ENCODE assay signal across 1 cellular context in genomic region chrX:47232197-47232802, GRCh38.
TF ChIP-seq lines count a peak whose summit lies in the region.

No MANE protein-coding gene starts in this region.

TF ChIP-seq in K562, 482 proteins besides CTCF, POLR2A, EP300 and RAD21 (continues in another document):
- no peak for TF ChIP-seq CHD7 (IDR thresholded peaks at IDR 0.05; ENCODE audit: low read depth, low read length)
- TF ChIP-seq MTA3 (IDR thresholded peaks at IDR 0.05; ENCODE audit: borderline replicate concordance): 0 out of 2 replicates have a peak, but pooled peaks have one; percentile 1
- TF ChIP-seq ZNF561 (CRISPR knock-in tag; conservative IDR thresholded peaks at IDR 0.05): no peak
- no peak for TF ChIP-seq PTTG1 (tag; IDR thresholded peaks at IDR 0.05; ENCODE audit: low read depth)
- TF ChIP-seq THRAP3 (IDR thresholded peaks at IDR 0.05; ENCODE audit: borderline replicate concordance): no peak
- TF ChIP-seq ETS1 (conservative IDR thresholded peaks at IDR 0.05; ENCODE audit: control insufficient read depth, low read depth, low read length): no peak
- TF ChIP-seq GABPA (tag; conservative IDR thresholded peaks at IDR 0.05; ENCODE audit: low read depth): no peak
- no peak for TF ChIP-seq RHOXF2B (CRISPR knock-in tag; conservative IDR thresholded peaks at IDR 0.05)
- no peak for TF ChIP-seq E2F8 (IDR thresholded peaks at IDR 0.05; ENCODE audit: low read depth, partially characterized antibody)
- no peak for TF ChIP-seq CBX2 (IDR thresholded peaks at IDR 0.05; ENCODE audit: insufficient read depth, low read length, poor library complexity, severe bottlenecking)
- TF ChIP-seq THAP12 (CRISPR knock-in tag; IDR thresholded peaks at IDR 0.05): no peak
- no peak for TF ChIP-seq RNF219 (CRISPR knock-in tag; IDR thresholded peaks at IDR 0.05)
- no peak for TF ChIP-seq ZNF3 (CRISPR knock-in tag; IDR thresholded peaks at IDR 0.05)
- TF ChIP-seq CHD1 (IDR thresholded peaks at IDR 0.05; ENCODE audit: low read length): peak; percentile 18
- no peak for TF ChIP-seq ID3 (CRISPR knock-in tag; IDR thresholded peaks at IDR 0.05)
- no peak for TF ChIP-seq ID3 (tag; IDR thresholded peaks at IDR 0.05)
- TF ChIP-seq CREBBP (IDR thresholded peaks at IDR 0.05; ENCODE audit: low read depth, low read length): no peak
- no peak for TF ChIP-seq BCL6 (CRISPR knock-in tag; IDR thresholded peaks at IDR 0.05)
- 0 out of 2 replicates have a peak, but pooled peaks have one; percentile 33 for TF ChIP-seq HMBOX1 (IDR thresholded peaks at IDR 0.05)
- TF ChIP-seq KLF13 (tag; IDR thresholded peaks at IDR 0.05; ENCODE audit: borderline replicate concordance, low read depth): no peak
- no peak for TF ChIP-seq EWSR1 (IDR thresholded peaks at IDR 0.05; ENCODE audit: borderline replicate concordance, low read depth, partially characterized antibody)
- TF ChIP-seq FOXA1 (IDR thresholded peaks at IDR 0.05; ENCODE audit: borderline replicate concordance): no peak
- no peak for TF ChIP-seq SPI1 (IDR thresholded peaks at IDR 0.05; ENCODE audit: borderline replicate concordance, low read depth, low read length)
- TF ChIP-seq HNRNPK (IDR thresholded peaks at IDR 0.05; ENCODE audit: low read depth, low read length, poor library complexity, severe bottlenecking): no peak
- TF ChIP-seq ATF4 (CRISPR knock-in tag; IDR thresholded peaks at IDR 0.05): no peak
- TF ChIP-seq NONO (IDR thresholded peaks at IDR 0.05; ENCODE audit: low read depth in 2 of 2, low read length in 1 of 2): no peak
- TF ChIP-seq SRSF9 (IDR thresholded peaks at IDR 0.05; ENCODE audit: borderline replicate concordance, low read depth, low read length): no peak
- TF ChIP-seq PKNOX1 (IDR thresholded peaks at IDR 0.05): no peak
- TF ChIP-seq FOXJ3 (CRISPR knock-in tag; IDR thresholded peaks at IDR 0.05): no peak
- no peak for TF ChIP-seq DNMT1 (IDR thresholded peaks at IDR 0.05)
- TF ChIP-seq ZNF134 (CRISPR knock-in tag; conservative IDR thresholded peaks at IDR 0.05): no peak
- TF ChIP-seq POLR3A (IDR thresholded peaks at IDR 0.05; ENCODE audit: borderline replicate concordance, extremely low read depth, insufficient read depth, insufficient read length): no peak
- no peak for TF ChIP-seq LEF1 (IDR thresholded peaks at IDR 0.05)
- no peak for TF ChIP-seq HDAC6 (IDR thresholded peaks at IDR 0.05; ENCODE audit: low read depth, low read length)
- TF ChIP-seq SNRNP70 (optimal IDR thresholded peaks at IDR 0.05; ENCODE audit: low read depth, low read length): no peak
- 0 out of 2 replicates have a peak, but pooled peaks have one; percentile 9 for TF ChIP-seq ZFX (CRISPR knock-in tag; IDR thresholded peaks at IDR 0.05)
